33 cellular contexts compared by ENCODE assay signal in genomic region chr2:60268032-60268431, GRCh38.
"Had no signal": no experiment of that assay in that cellular context is flagged by ENCODE, and none has a peak within 500 bp of the region (broad histone marks: within the 10 kb centered on the region; RNA-seq: fewer than 3 reads in every experiment).

No MANE protein-coding gene starts in this region.

- H3K27ac ChIP-seq: KMS-11 had no signal

- DNase-seq: Karpas-422, Kasumi-1, MG63, MM.1S, NCI-H1048, NCI-H1092, NCI-H1092 treated with DMSO at 0.1 percent for 48 hours, NCI-H1105, NCI-H1105 treated with DMSO at 0.1 percent for 48 hours, NCI-H1417, NCI-H1417 treated with DMSO at 0.1 percent for 48 hours, NCI-H1436, NCI-H1436 treated with DMSO at 0.1 percent for 48 hours, NCI-H146, NCI-H1694, NCI-H1694 treated with DMSO at 0.1 percent for 48 hours, NCI-H187, NCI-H187 treated with DMSO at 0.1 percent for 48 hours, NCI-H1930, NCI-H2029, NCI-H2029 treated with DMSO at 0.1 percent for 48 hours, NCI-H2081, NCI-H2081 treated with DMSO at 0.1 percent for 48 hours, NCI-H2107, NCI-H2171, NCI-H2171 treated with DMSO at 0.1 percent for 48 hours, NCI-H2227 treated with DMSO at 0.1 percent for 48 hours, NCI-H226, NCI-H345, NCI-H446, NCI-H446 treated with DMSO at 0.1 percent for 48 hours, NCI-H510A had no signal

- H3K27me3 ChIP-seq: MG63 had no signal

- H3K36me3 ChIP-seq: MG63 had no signal

- H3K9ac ChIP-seq: KMS-11 had no signal

- H3K4me3 ChIP-seq: MG63 had no signal

- H3K4me2 ChIP-seq: KMS-11 had no signal

- H3K9me3 ChIP-seq: MG63 had no signal
